8 cellular contexts compared by ENCODE assay signal in the genomic region with DNA sequence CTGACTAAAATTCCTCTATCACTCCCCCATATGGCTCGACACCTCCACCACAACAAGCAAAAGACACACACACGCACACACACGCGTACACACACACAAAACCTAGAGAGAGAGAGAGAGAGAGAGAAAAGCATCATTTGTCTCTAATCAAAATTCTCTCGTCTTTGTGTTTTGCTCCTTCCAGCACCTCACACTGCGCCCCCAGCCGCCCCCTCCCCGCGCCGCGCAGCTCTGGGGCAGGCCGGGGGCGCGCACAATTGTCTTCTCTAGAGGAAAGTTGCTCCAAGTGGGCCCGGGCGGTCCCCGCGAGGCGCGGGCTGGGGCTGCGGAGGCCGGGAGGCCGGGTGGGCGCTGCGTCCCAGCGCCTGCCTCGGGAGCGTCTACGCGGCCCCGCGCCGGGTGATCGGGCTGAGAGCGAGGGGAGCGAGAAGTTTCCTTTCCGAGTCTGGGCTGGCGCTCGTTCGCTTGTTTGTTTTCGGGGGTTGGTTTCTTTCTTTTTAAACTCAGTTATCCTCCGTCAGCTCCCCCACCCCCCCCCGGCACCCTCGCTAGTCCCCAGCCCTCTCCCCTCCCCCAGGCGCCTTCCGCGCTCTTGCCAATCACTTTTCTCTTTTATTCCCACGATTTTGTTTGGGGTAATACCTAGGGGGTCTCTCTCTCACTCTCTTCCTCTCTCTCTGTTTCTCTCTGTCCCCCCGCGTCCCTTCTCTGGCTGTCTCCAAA. TPM values are rescaled to one million over a fixed set of nuclear protein-coding genes. Genes with fewer than 3 reads are reported as not detected.
A peak's percentile ranks its signal among the peaks of the same experiment; 100 is the strongest.
DNase-seq lines count a peak whose midpoint lies in the region; ATAC-seq and TF ChIP-seq lines count a peak whose summit lies in the region.

No MANE protein-coding gene starts in this region.

- no peak overlapping the region for H3K27ac ChIP-seq in SU-DHL-6 (ENCODE audit: low read depth, low read length)
- peak overlapping the region; percentile 95 to 100 (median 100) for H3K27ac ChIP-seq in dorsolateral prefrontal cortex
- peak overlapping the region; percentile 94 for H3K27ac ChIP-seq in mesodermal cell (ENCODE audit: low read depth, low read length, severe bottlenecking)
- peak overlapping the region; percentile 49 for H3K27ac ChIP-seq in thymus (ENCODE audit: low read depth)

- H3K27me3 ChIP-seq in SU-DHL-6 (ENCODE audit: low read length) (no peaks in the 10 kb centered on the region), dorsolateral prefrontal cortex (no peaks in the 10 kb centered on the region), thymus (ENCODE audit: control insufficient read depth, insufficient read depth) (peaks cover 7% of the 10 kb centered on the region)

- no peaks in the 10 kb centered on the region for H3K79me2 ChIP-seq in SU-DHL-6 (ENCODE audit: insufficient read depth, low read length)

- peak overlapping the region; percentile 87 for H3K4me2 ChIP-seq in SU-DHL-6 (ENCODE audit: low read depth, low read length, poor library complexity, severe bottlenecking)

- no peaks in the 10 kb centered on the region for H3K9me3 Mint-ChIP-seq in activated CD4-positive, alpha-beta T cell treated with anti-CD3 and anti-CD28 coated beads for 36 hours (ENCODE audit: low read depth)

- TF ChIP-seq CTCF in SU-DHL-6 (IDR thresholded peaks at IDR 0.05; ENCODE audit: insufficient read depth, low read length, poor library complexity, severe bottlenecking), result no peak
- TF ChIP-seq CTCF in dorsolateral prefrontal cortex (IDR thresholded peaks at IDR 0.05 in 54 of 56, conservative IDR thresholded peaks at IDR 0.05 in 2 of 56; ENCODE audit: low read depth in 1 of 56, partially characterized antibody in 56 of 56), result peak in 5 of 56 donors; percentile 10 to 35 (median 12)

- H3K4me1 Mint-ChIP-seq in activated CD4-positive, alpha-beta T cell treated with anti-CD3 and anti-CD28 coated beads for 36 hours, result peaks cover 19% of the 10 kb centered on the region

- H3K27ac Mint-ChIP-seq in activated CD4-positive, alpha-beta T cell treated with anti-CD3 and anti-CD28 coated beads for 36 hours, result peak overlapping the region; percentile 35

- ATAC-seq in activated CD4-positive, alpha-beta T cell treated with anti-CD3 and anti-CD28 coated beads for 36 hours, result peak; percentile 21
- ATAC-seq in GM21786 (IDR thresholded peaks at IDR 0.05; ENCODE audit: unreplicated experiment), result no peak
- no peak for ATAC-seq in GM18868 (IDR thresholded peaks at IDR 0.05; ENCODE audit: unreplicated experiment)

- H3K9ac ChIP-seq in SU-DHL-6 (ENCODE audit: low read length), result peak overlapping the region; percentile 56

- CTCF ChIA-PET in activated CD4-positive, alpha-beta T cell treated with anti-CD3 and anti-CD28 coated beads for 36 hours (lab: Charles Lee), result interaction anchor here (0.7 kb wide), 1 partner anchor 52 kb away, joined by 4 read pairs; no protein-coding TSS in a partner anchor

- H3F3A ChIP-seq in SU-DHL-6 (ENCODE audit: insufficient read depth), result 0 out of 2 replicates have a peak, but pooled peaks cover 6% of the 10 kb centered on the region

- 0 to 1% methylated on average over 15 to 24 of the region's 50 CpGs for WGBS in mesodermal cell (ENCODE audit: insufficient coverage in 2 of 2), 2 experiments
- WGBS in thymus, result 2% methylated on average over 50 of the region's 50 CpGs

- no peaks in the 10 kb centered on the region for H3K9me3 ChIP-seq in SU-DHL-6 (ENCODE audit: insufficient read depth, low read length)
- no peaks in the 10 kb centered on the region for H3K9me3 ChIP-seq in mesodermal cell (ENCODE audit: control insufficient read depth, low read length)
- H3K9me3 ChIP-seq in thymus (ENCODE audit: control insufficient read depth), result no peaks in the 10 kb centered on the region

- no peaks in the 10 kb centered on the region for H3K9me2 ChIP-seq in SU-DHL-6 (replicated peaks; ENCODE audit: insufficient read depth, low read length)

- peak overlapping the region; percentile 5 for H2AFZ ChIP-seq in SU-DHL-6 (ENCODE audit: low read depth, low read length, severe bottlenecking)

- no peaks in the 10 kb centered on the region for H3K36me3 Mint-ChIP-seq in activated CD4-positive, alpha-beta T cell treated with anti-CD3 and anti-CD28 coated beads for 36 hours (ENCODE audit: low read depth)

- POLR2A ChIA-PET in activated CD4-positive, alpha-beta T cell treated with anti-CD3 and anti-CD28 coated beads for 36 hours (lab: Charles Lee), result interaction anchor here (0.5 kb wide), 1 partner anchor 629 kb away, joined by 12 read pairs; no protein-coding TSS in a partner anchor

- intact Hi-C loops in activated CD4-positive, alpha-beta T cell treated with anti-CD3 and anti-CD28 coated beads for 36 hours (cut with DNase I, micrococcal nuclease), result loop anchor here (2.0 to 10.0 kb wide), 9 partner anchors 61 to 1391 kb away; a partner anchor contains a TSS
- intact Hi-C loops in dorsolateral prefrontal cortex (cut with DNase I), result loop anchor here (2.0 to 5.0 kb wide), 4 partner anchors 53 to 579 kb away; a partner anchor contains a TSS

- peak overlapping the region; percentile 65 for H3K4me3 Mint-ChIP-seq in activated CD4-positive, alpha-beta T cell treated with anti-CD3 and anti-CD28 coated beads for 36 hours

- H3K4me1 ChIP-seq in mesodermal cell (ENCODE audit: control insufficient read depth, insufficient read depth, low read length, poor library complexity, severe bottlenecking) (peaks cover 37% of the 10 kb centered on the region), thymus (ENCODE audit: control insufficient read depth, insufficient read depth, low read length) (peaks cover 11% of the 10 kb centered on the region)

- H3K36me3 ChIP-seq in SU-DHL-6 (ENCODE audit: low read length) (no peaks in the 10 kb centered on the region), mesodermal cell (ENCODE audit: control insufficient read depth, insufficient read depth, low read length) (peaks cover 39% of the 10 kb centered on the region), thymus (ENCODE audit: control insufficient read depth, insufficient read depth) (no peaks in the 10 kb centered on the region)

- H3K4me3 ChIP-seq in SU-DHL-6 (ENCODE audit: insufficient read depth, low read length, poor library complexity, severe bottlenecking) (peak overlapping the region; percentile 76), dorsolateral prefrontal cortex (peak overlapping the region; percentile 61 to 100 (median 85)), mesodermal cell (ENCODE audit: extremely low read depth, insufficient read depth, low read length, poor library complexity, severe bottlenecking) (peak overlapping the region; percentile 70), thymus (ENCODE audit: low read length) (peak overlapping the region; percentile 60)

- no peaks in the 10 kb centered on the region for H4K20me1 ChIP-seq in SU-DHL-6 (ENCODE audit: low read depth, low read length)

- DNase-seq in activated CD4-positive, alpha-beta T cell treated with anti-CD3 and anti-CD28 coated beads for 36 hours, result peak; percentile 58
- no peak for DNase-seq in activated CD4-positive, alpha-beta T cell treated with anti-CD3 and anti-CD28 coated beads, Interleukin-2, amount 50 U/mL, for 1 hour
- DNase-seq in dorsolateral prefrontal cortex, result peak in 5 of 10 donors; percentile 42 to 71 (median 46)

- peaks cover 46% of the 10 kb centered on the region for H3K27me3 Mint-ChIP-seq in activated CD4-positive, alpha-beta T cell treated with anti-CD3 and anti-CD28 coated beads for 36 hours

RNA-seq across cellular contexts. Expression of a gene that starts 4.1 kb away (rescaled TPM):
- 1 to 10 TPM; 7.0 to 7.5 TPM for total RNA-seq in activated CD4-positive, alpha-beta T cell treated with anti-CD3 and anti-CD28 coated beads for 36 hours
- 100 to 1,000 TPM; 160 to 942 (median 318) TPM for total RNA-seq in dorsolateral prefrontal cortex
- polyA plus RNA-seq in mesodermal cell (2013, experiment 1 of 2), result 70.9 TPM
- polyA plus RNA-seq in mesodermal cell (2013, experiment 2 of 2), result 70.0 TPM
- polyA plus RNA-seq in thymus, result 16.1 TPM

Comparison
In these comparisons a context has a peak if more than half of its experiments do, and no peak if none do; other contexts are left out.
1. RNA of a gene that starts 4.1 kb away (total RNA-seq): 160 to 942 TPM in dorsolateral prefrontal cortex; 7.0 to 7.5 TPM in activated CD4-positive, alpha-beta T cell treated with anti-CD3 and anti-CD28 coated beads for 36 hours; every median in the first group is over 10 times any median in the second.
2. Peak in every context shown above with its lines, with median percentiles within 50 percentile points of each other: H3K4me3 ChIP-seq.